In the genomic region with DNA sequence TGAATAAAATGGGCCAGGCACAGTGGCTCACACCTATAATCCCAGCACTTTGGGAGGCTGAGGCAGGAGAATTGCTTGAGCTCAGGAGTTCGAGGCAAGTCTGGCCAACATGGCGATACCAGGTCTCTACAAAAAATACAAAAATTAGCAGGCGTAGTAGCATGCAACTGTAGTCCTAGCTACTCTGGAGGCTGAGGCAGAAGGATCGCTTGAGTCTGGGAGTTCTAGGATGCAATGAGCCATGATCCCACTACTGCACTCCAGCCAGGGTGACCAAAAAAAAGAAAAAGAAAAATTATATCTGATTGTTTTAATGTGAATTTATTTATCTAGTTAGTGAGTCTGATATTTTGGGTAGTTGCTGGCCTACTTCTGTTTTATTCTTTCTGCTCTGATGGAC, we compare ENCODE assay signal across 1 cellular context.
TF ChIP-seq lines count a peak whose summit lies in the region.

No MANE protein-coding gene starts in this region.

TF ChIP-seq in HepG2, 621 proteins besides CTCF, POLR2A, EP300 and RAD21:
- TF ChIP-seq KDM5B (CRISPR knock-in tag; IDR thresholded peaks at IDR 0.05; ENCODE audit: borderline replicate concordance) (no peak), SOX5 (CRISPR knock-in tag; IDR thresholded peaks at IDR 0.05; ENCODE audit: borderline replicate concordance) (no peak), ZSCAN12 (CRISPR knock-in tag; IDR thresholded peaks at IDR 0.05) (no peak), ZFY (CRISPR knock-in tag; IDR thresholded peaks at IDR 0.05) (0 out of 2 replicates have a peak, but pooled peaks have one; percentile 7), KLF12 (CRISPR knock-in tag; IDR thresholded peaks at IDR 0.05; ENCODE audit: borderline replicate concordance) (0 out of 2 replicates have a peak, but pooled peaks have one; percentile 19), MED1 (CRISPR knock-in tag; IDR thresholded peaks at IDR 0.05) (peak; percentile 3; the same call in 1 of the 2 replicates), SALL2 (CRISPR knock-in tag; IDR thresholded peaks at IDR 0.05) (0 out of 2 replicates have a peak, but pooled peaks have one; percentile 9), POGZ (CRISPR knock-in tag; IDR thresholded peaks at IDR 0.05) (no peak)
- TF ChIP-seq, protein P1, sequence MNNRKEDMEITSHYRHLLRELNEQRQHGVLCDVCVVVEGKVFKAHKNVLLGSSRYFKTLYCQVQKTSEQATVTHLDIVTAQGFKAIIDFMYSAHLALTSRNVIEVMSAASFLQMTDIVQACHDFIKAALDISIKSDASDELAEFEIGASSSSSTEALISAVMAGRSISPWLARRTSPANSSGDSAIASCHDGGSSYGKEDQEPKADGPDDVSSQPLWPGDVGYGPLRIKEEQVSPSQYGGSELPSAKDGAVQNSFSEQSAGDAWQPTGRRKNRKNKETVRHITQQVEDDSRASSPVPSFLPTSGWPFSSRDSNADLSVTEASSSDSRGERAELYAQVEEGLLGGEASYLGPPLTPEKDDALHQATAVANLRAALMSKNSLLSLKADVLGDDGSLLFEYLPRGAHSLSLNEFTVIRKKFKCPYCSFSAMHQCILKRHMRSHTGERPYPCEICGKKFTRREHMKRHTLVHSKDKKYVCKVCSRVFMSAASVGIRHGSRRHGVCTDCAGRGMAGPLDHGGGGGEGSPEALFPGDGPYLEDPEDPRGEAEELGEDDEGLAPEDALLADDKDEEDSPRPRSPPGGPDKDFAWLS (CRISPR knock-in tag; IDR thresholded peaks at IDR 0.05; ENCODE audit: borderline replicate concordance) = no peak
TF ChIP-seq in HepG2: peak in this region for 4.
